Comparison of ENCODE assay signal across 11 cellular contexts in the genomic region with DNA sequence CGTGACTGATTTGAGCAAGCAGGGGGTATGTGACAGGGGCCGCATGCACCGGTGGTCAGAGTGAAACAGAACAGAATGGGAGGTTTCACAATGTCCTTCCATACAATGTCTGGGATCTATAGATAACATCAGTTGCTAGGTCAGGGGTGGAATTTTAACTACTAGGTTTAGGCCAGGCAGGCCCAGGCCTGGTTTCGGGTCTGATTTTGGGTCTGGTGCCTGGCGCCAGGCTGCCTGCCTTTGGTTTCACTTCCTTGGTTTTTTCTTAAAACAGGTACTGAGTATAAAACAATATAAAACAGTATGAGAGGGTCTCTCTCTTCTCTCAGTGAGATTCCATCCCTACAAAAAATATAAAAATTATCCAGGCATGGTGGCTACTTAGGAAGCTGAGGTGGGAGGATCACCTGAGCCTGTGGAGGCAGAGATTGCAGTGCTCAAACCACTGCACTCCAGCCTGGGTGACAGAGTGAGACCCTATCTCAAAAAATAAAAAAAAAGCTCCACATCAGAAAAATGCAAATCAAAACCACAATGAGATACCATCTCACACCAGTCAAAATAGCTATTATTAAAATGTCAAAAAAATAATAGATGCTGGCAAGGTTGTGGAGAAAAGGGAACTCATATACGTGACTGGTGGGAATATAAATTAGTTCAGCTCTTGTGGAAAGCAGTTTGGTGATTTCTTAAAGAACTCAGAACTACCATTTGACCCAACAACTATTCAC. TPM values are rescaled to one million over a fixed set of nuclear protein-coding genes. Genes with fewer than 3 reads are reported as not detected.
DNase-seq lines count a peak whose midpoint lies in the region; ATAC-seq, FAIRE-seq and TF ChIP-seq lines count a peak whose summit lies in the region.
"Not testable (repeated sequence)": the region's sequence is repeated elsewhere in the genome, so short reads cannot be mapped to it uniquely, and the experiment has no call there.
"Had no signal": no experiment of that assay in that cellular context is flagged by ENCODE, and none has a peak within 500 bp of the region (broad histone marks: within the 10 kb centered on the region; RNA-seq: fewer than 3 reads in every experiment).

No MANE protein-coding gene starts in this region.

- peak overlapping the region; percentile 59 for H3K4me3 Mint-ChIP-seq in activated B cell treated with CpG ODN at 0.5 μM for 24 hours
- peak overlapping the region in 1 of 2 donors; percentile 4 for H3K4me3 Mint-ChIP-seq in stimulated activated naive B cell treated with anti-CD40 and anti-IgM and Interleukin-4, amounts not matched to agents 10 μg/mL and 1 μg/mL and 100 μg/mL, for 72 hours

- not testable (repeated sequence) for TF ChIP-seq POLR2A in GM12891 (IDR thresholded peaks at IDR 0.05; ENCODE audit: low read depth, low read length)

- H3K36me3 Mint-ChIP-seq in activated B cell treated with CpG ODN at 0.5 μM for 24 hours (ENCODE audit: low read depth); stimulated activated naive B cell treated with anti-CD40 and anti-IgM and Interleukin-4, amounts not matched to agents 10 μg/mL and 1 μg/mL and 100 μg/mL, for 72 hours: not testable (repeated sequence)

- H3K27me3 Mint-ChIP-seq in activated B cell treated with CpG ODN at 0.5 μM for 24 hours; stimulated activated naive B cell treated with anti-CD40 and anti-IgM and Interleukin-4, amounts not matched to agents 10 μg/mL and 1 μg/mL and 100 μg/mL, for 72 hours: not testable (repeated sequence)

- CTCF ChIA-PET in activated B cell treated with CpG ODN at 0.5 μM for 24 hours (lab: Charles Lee) = interaction anchor here (0.8 to 4.9 kb wide), 4 partner anchors 10 to 104 kb away, joined by 3 to 29 read pairs (median 14); no protein-coding TSS in a partner anchor

- peak; percentile 94 for FAIRE-seq in GM12891 (lab: Jason Lieb, UNC)

- TF ChIP-seq CTCF in activated B cell treated with CpG ODN at 0.5 μM for 24 hours (IDR thresholded peaks at IDR 0.05) = not testable (repeated sequence)

- H3K4me1 Mint-ChIP-seq in activated B cell treated with CpG ODN at 0.5 μM for 24 hours = peaks cover 38% of the 10 kb centered on the region
- H3K4me1 Mint-ChIP-seq in stimulated activated naive B cell treated with anti-CD40 and anti-IgM and Interleukin-4, amounts not matched to agents 10 μg/mL and 1 μg/mL and 100 μg/mL, for 72 hours = peaks cover 17 to 20% of the 10 kb centered on the region in 2 donors

- POLR2A ChIA-PET in activated B cell treated with CpG ODN at 0.5 μM for 24 hours (lab: Charles Lee) = interaction anchor here (0.6 to 1.9 kb wide), 10 partner anchors 10 to 266 kb away, joined by 3 to 24 read pairs (median 4); partner anchors contain the start of gene NLRP3

- H3K27ac Mint-ChIP-seq in activated B cell treated with CpG ODN at 0.5 μM for 24 hours = peak overlapping the region; percentile 95
- H3K27ac Mint-ChIP-seq in stimulated activated naive B cell treated with anti-CD40 and anti-IgM and Interleukin-4, amounts not matched to agents 10 μg/mL and 1 μg/mL and 100 μg/mL, for 72 hours = peak overlapping the region; percentile 66

- not testable (repeated sequence) for H3K9me3 Mint-ChIP-seq in activated B cell treated with CpG ODN at 0.5 μM for 24 hours; stimulated activated naive B cell treated with anti-CD40 and anti-IgM and Interleukin-4, amounts not matched to agents 10 μg/mL and 1 μg/mL and 100 μg/mL, for 72 hours

- DNase-seq in GM12891 (ENCODE audit: insufficient read length, low spot score) = not testable (repeated sequence)
- peak; percentile 25 for DNase-seq in NOMO-1 treated with DMSO at 0.1 percent for 48 hours (lab: John Stamatoyannopoulos, UW; ENCODE audit: unreplicated experiment)
- DNase-seq in activated B cell treated with CpG ODN at 0.5 μM for 24 hours = peak; percentile 45
- peak; percentile 66 for DNase-seq in stimulated activated naive B cell treated with anti-CD40 and anti-IgM and Interleukin-4, amounts not matched to agents 10 μg/mL and 1 μg/mL and 100 μg/mL, for 72 hours

- ATAC-seq in GM18907 (IDR thresholded peaks at IDR 0.05; ENCODE audit: unreplicated experiment) (peak; percentile 51), HG02571 (IDR thresholded peaks at IDR 0.05; ENCODE audit: unreplicated experiment) (peak; percentile 54), HG03095 (IDR thresholded peaks at IDR 0.05; ENCODE audit: unreplicated experiment) (peak; percentile 47), HG03565 (IDR thresholded peaks at IDR 0.05; ENCODE audit: unreplicated experiment) (peak; percentile 35), activated B cell treated with CpG ODN at 0.5 μM for 24 hours (ENCODE audit: low read depth) (peak; percentile 72)
- ATAC-seq in stimulated activated naive B cell treated with anti-CD40 and anti-IgM and Interleukin-4, amounts not matched to agents 10 μg/mL and 1 μg/mL and 100 μg/mL, for 72 hours (replicated peaks) = peak; percentile 60 to 81

- intact Hi-C loops in activated B cell treated with CpG ODN at 0.5 μM for 24 hours (cut with micrococcal nuclease) = loop anchor here (1.0 to 2.0 kb wide), 4 partner anchors 11 to 119 kb away; no protein-coding TSS in a partner anchor

TF ChIP-seq in GM12891, 5 proteins besides CTCF, POLR2A, EP300 and RAD21:
- TF ChIP-seq SPI1 (IDR thresholded peaks at IDR 0.05; ENCODE audit: low read depth, low read length) = peak; percentile 74

RNA-seq across cellular contexts. Expression of gene OR2B11, which starts 18.6 kb away (rescaled TPM):
- polyA plus RNA-seq in GM12891 (2012; ENCODE audit: low read depth, missing spikeins) = not detected
- not detected in 2 replicates for total RNA-seq in activated B cell treated with CpG ODN at 0.5 μM for 24 hours
- total RNA-seq: G401, H4, SJCRH30 had no signal

RNA-seq across cellular contexts. Expression of gene OR2C3, which starts 59.7 kb away (rescaled TPM):
- not detected for polyA plus RNA-seq in GM12891 (2012; ENCODE audit: low read depth, missing spikeins)
- not detected in 2 replicates for total RNA-seq in activated B cell treated with CpG ODN at 0.5 μM for 24 hours
- total RNA-seq: G401, H4, SJCRH30 had no signal
